ENCODE assay signal across 20 cellular contexts in genomic region chr10:106310596-106310995, GRCh38.
A peak's percentile ranks its signal among the peaks of the same experiment; 100 is the strongest.
DNase-seq lines count a peak whose midpoint lies in the region; ATAC-seq, FAIRE-seq and TF ChIP-seq lines count a peak whose summit lies in the region.
"Had no signal": no experiment of that assay in that cellular context is flagged by ENCODE, and none has a peak within 500 bp of the region (broad histone marks: within the 10 kb centered on the region; RNA-seq: fewer than 3 reads in every experiment).

No MANE protein-coding gene starts in this region.

- H3K9me2 ChIP-seq in neural cell (ENCODE audit: insufficient read depth, low read length), result no peaks in the 10 kb centered on the region

- H3K4me1 Mint-ChIP-seq in naive thymus-derived CD4-positive, alpha-beta T cell, result no peaks in the 10 kb centered on the region
- H3K4me1 Mint-ChIP-seq in activated CD8-positive, alpha-beta memory T cell treated with anti-CD3 and anti-CD28 coated beads, Interleukin-2, amount 10 ng/mL, durations not matched to agents 7 days and 5 days, result no peaks in the 10 kb centered on the region

- H2AFZ ChIP-seq in neural cell (ENCODE audit: low read depth, low read length), result no peak overlapping the region

- peaks cover 0 to 5% (median 2%) of the 10 kb centered on the region in 11 donors for H3K9me3 Mint-ChIP-seq in naive thymus-derived CD4-positive, alpha-beta T cell
- peaks cover 4% of the 10 kb centered on the region for H3K9me3 Mint-ChIP-seq in activated CD8-positive, alpha-beta memory T cell treated with anti-CD3 and anti-CD28 coated beads, Interleukin-2, amount 10 ng/mL, durations not matched to agents 7 days and 5 days (ENCODE audit: low read depth)

- CTCF ChIA-PET in naive thymus-derived CD4-positive, alpha-beta T cell (lab: Charles Lee), result no interaction called here
- CTCF ChIA-PET in activated CD8-positive, alpha-beta memory T cell treated with anti-CD3 and anti-CD28 coated beads, Interleukin-2, amount 10 ng/mL, durations not matched to agents 7 days and 5 days (lab: Charles Lee), result no interaction called here

- no peak for FAIRE-seq in RCC 7860 (lab: Jason Lieb, UNC)
- FAIRE-seq: A204.1, GM12878, GM19239, H54 had no signal

- H3K27ac ChIP-seq in neural cell (ENCODE audit: low read length), result peak overlapping the region; percentile 76
- no peak overlapping the region for H3K27ac ChIP-seq in naive thymus-derived CD4-positive, alpha-beta T cell (ENCODE audit: low read depth, low read length)
- H3K27ac ChIP-seq: BLaER1, SJCRH30 had no signal

- no peak overlapping the region for H3K4me3 Mint-ChIP-seq in naive thymus-derived CD4-positive, alpha-beta T cell
- no peak overlapping the region for H3K4me3 Mint-ChIP-seq in activated CD8-positive, alpha-beta memory T cell treated with anti-CD3 and anti-CD28 coated beads, Interleukin-2, amount 10 ng/mL, durations not matched to agents 7 days and 5 days
- H3K4me3 Mint-ChIP-seq: CD8-positive, alpha-beta T cell had no signal

- peaks cover 4% of the 10 kb centered on the region for H3F3A ChIP-seq in neural cell (ENCODE audit: insufficient read depth, low read length, poor library complexity, severe bottlenecking)

- no peaks in the 10 kb centered on the region for H4K20me1 ChIP-seq in neural cell (ENCODE audit: insufficient read depth)
- H4K20me1 ChIP-seq: BLaER1 had no signal

- H3K79me2 ChIP-seq in neural cell (replicated peaks; ENCODE audit: insufficient read depth, low read length), result no peaks in the 10 kb centered on the region

- no peak for TF ChIP-seq CTCF in neural cell (IDR thresholded peaks at IDR 0.05; ENCODE audit: poor library complexity, severe bottlenecking)

- intact Hi-C loops in naive thymus-derived CD4-positive, alpha-beta T cell (cut with micrococcal nuclease), result no loop called here

- peak; percentile 40 for TF ChIP-seq RAD21 in neural cell (conservative IDR thresholded peaks at IDR 0.05)

- TF ChIP-seq EP300 in neural cell (conservative IDR thresholded peaks at IDR 0.05; ENCODE audit: poor library complexity, severe bottlenecking), result peak; percentile 65

- peaks cover 0 to 3% (median 0%) of the 10 kb centered on the region in 5 donors for H3K27me3 Mint-ChIP-seq in naive thymus-derived CD4-positive, alpha-beta T cell
- no peaks in the 10 kb centered on the region for H3K27me3 Mint-ChIP-seq in activated CD8-positive, alpha-beta memory T cell treated with anti-CD3 and anti-CD28 coated beads, Interleukin-2, amount 10 ng/mL, durations not matched to agents 7 days and 5 days

- H3K9ac ChIP-seq in NT2/D1 (ENCODE audit: insufficient read length, low read depth), result no peak overlapping the region
- no peak overlapping the region for H3K9ac ChIP-seq in neural cell (ENCODE audit: low read length)
- H3K9ac ChIP-seq: BLaER1 had no signal

- no peak overlapping the region for H3K4me3 ChIP-seq in NT2/D1 (ENCODE audit: insufficient read length, low read depth)
- H3K4me3 ChIP-seq in neural cell (ENCODE audit: low read length), result peak overlapping the region; percentile 33
- H3K4me3 ChIP-seq in naive thymus-derived CD4-positive, alpha-beta T cell (ENCODE audit: low read length), result no peak overlapping the region
- H3K4me3 ChIP-seq: BLaER1, GM12878, SJCRH30 had no signal

- H3K27me3 ChIP-seq in NT2/D1 (ENCODE audit: insufficient read depth, insufficient read length), result no peaks in the 10 kb centered on the region
- no peaks in the 10 kb centered on the region for H3K27me3 ChIP-seq in neural cell (ENCODE audit: insufficient read depth, low read depth, low read length)
- H3K27me3 ChIP-seq in naive thymus-derived CD4-positive, alpha-beta T cell (ENCODE audit: control insufficient read depth in 2 of 2, insufficient read depth in 2 of 2, low read length in 2 of 2), result no peaks in the 10 kb centered on the region
- H3K27me3 ChIP-seq: BLaER1, SJCRH30 had no signal

- no peaks in the 10 kb centered on the region for H3K4me1 ChIP-seq in NT2/D1 (ENCODE audit: insufficient read depth, insufficient read length)
- no peaks in the 10 kb centered on the region for H3K4me1 ChIP-seq in naive thymus-derived CD4-positive, alpha-beta T cell (ENCODE audit: control insufficient read depth in 2 of 2, insufficient read depth in 2 of 2, low read length in 2 of 2)
- H3K4me1 ChIP-seq: BLaER1, SJCRH30 had no signal

- no peaks in the 10 kb centered on the region for H3K9me3 ChIP-seq in NT2/D1 (ENCODE audit: insufficient read depth, low read length)
- no peaks in the 10 kb centered on the region for H3K9me3 ChIP-seq in neural cell (ENCODE audit: low read length)
- no peaks in the 10 kb centered on the region for H3K9me3 ChIP-seq in naive thymus-derived CD4-positive, alpha-beta T cell (ENCODE audit: control insufficient read depth in 2 of 3, low read length in 3 of 3)
- H3K9me3 ChIP-seq: BLaER1, SJCRH30 had no signal

- H3K27ac Mint-ChIP-seq in naive thymus-derived CD4-positive, alpha-beta T cell, result no peak overlapping the region
- H3K27ac Mint-ChIP-seq in activated CD8-positive, alpha-beta memory T cell treated with anti-CD3 and anti-CD28 coated beads, Interleukin-2, amount 10 ng/mL, durations not matched to agents 7 days and 5 days, result no peak overlapping the region
- H3K27ac Mint-ChIP-seq: CD8-positive, alpha-beta T cell had no signal

- H3K4me2 ChIP-seq in neural cell (ENCODE audit: low read length), result peak overlapping the region; percentile 41
- H3K4me2 ChIP-seq: BLaER1 had no signal

- DNase-seq in ELF-1 (ENCODE audit: low read depth, low spot score) (peak; percentile 6), NT2/D1 (ENCODE audit: low read depth, low spot score) (peak; percentile 30), iPS DF 19.7 (ENCODE audit: low read depth, low spot score) (peak; percentile 30), RCC 7860 (ENCODE audit: low spot score) (no peak)
- no peak for DNase-seq in naive thymus-derived CD4-positive, alpha-beta T cell
- no peak for DNase-seq in activated CD8-positive, alpha-beta memory T cell treated with anti-CD3 and anti-CD28 coated beads, Interleukin-2, amount 10 ng/mL, durations not matched to agents 7 days and 5 days
- DNase-seq: Calu3; CD8-positive, alpha-beta T cell; NCI-H1417 treated with DMSO at 0.1 percent for 48 hours; NCI-H1930; NCI-H2171 treated with DMSO at 0.1 percent for 48 hours; NCI-H446 treated with DMSO at 0.1 percent for 48 hours; SJCRH30 had no signal

- POLR2A ChIA-PET in naive thymus-derived CD4-positive, alpha-beta T cell (lab: Charles Lee), result no interaction called here

- H3K36me3 ChIP-seq in NT2/D1 (ENCODE audit: insufficient read depth, insufficient read length, low read length), result no peaks in the 10 kb centered on the region
- H3K36me3 ChIP-seq in neural cell (ENCODE audit: insufficient read depth, low read length), result no peaks in the 10 kb centered on the region
- H3K36me3 ChIP-seq in naive thymus-derived CD4-positive, alpha-beta T cell (ENCODE audit: control insufficient read depth in 2 of 3, insufficient read depth in 3 of 3, low read length in 3 of 3), result no peaks in the 10 kb centered on the region
- H3K36me3 ChIP-seq: BLaER1, SJCRH30 had no signal

- no peaks in the 10 kb centered on the region for H3K36me3 Mint-ChIP-seq in naive thymus-derived CD4-positive, alpha-beta T cell
- H3K36me3 Mint-ChIP-seq in activated CD8-positive, alpha-beta memory T cell treated with anti-CD3 and anti-CD28 coated beads, Interleukin-2, amount 10 ng/mL, durations not matched to agents 7 days and 5 days, result no peaks in the 10 kb centered on the region
- H3K36me3 Mint-ChIP-seq: CD8-positive, alpha-beta T cell had no signal

- no peak for ATAC-seq in naive thymus-derived CD4-positive, alpha-beta T cell
- no peak for ATAC-seq in GM21737 (IDR thresholded peaks at IDR 0.05; ENCODE audit: unreplicated experiment)
- ATAC-seq in activated CD8-positive, alpha-beta memory T cell treated with anti-CD3 and anti-CD28 coated beads, Interleukin-2, amount 10 ng/mL, durations not matched to agents 7 days and 5 days, result no peak
- ATAC-seq: CD8-positive, alpha-beta T cell; GM12878 had no signal

TF ChIP-seq in neural cell, 6 proteins besides CTCF, POLR2A, EP300 and RAD21:
- TF ChIP-seq SMC3 (conservative IDR thresholded peaks at IDR 0.05; ENCODE audit: poor library complexity) (peak; percentile 34), TAF1 (IDR thresholded peaks at IDR 0.05; ENCODE audit: low read depth) (no peak), REST (IDR thresholded peaks at IDR 0.05; ENCODE audit: borderline replicate concordance) (peak; percentile 58), POLR2AphosphoS5 (IDR thresholded peaks at IDR 0.05) (peak; percentile 32), MXI1 (conservative IDR thresholded peaks at IDR 0.05; ENCODE audit: poor library complexity, severe bottlenecking) (peak; percentile 26)

Comparison
In these comparisons a context has a peak if more than half of its experiments do, and no peak if none do; other contexts are left out.
1. DNase-seq: peak in ELF-1 (single experiment), NT2/D1 (single experiment) and iPS DF 19.7 (single experiment); none in naive thymus-derived CD4-positive, alpha-beta T cell (0 of 9), activated CD8-positive, alpha-beta memory T cell treated with anti-CD3 and anti-CD28 coated beads, Interleukin-2, amount 10 ng/mL, durations not matched to agents 7 days and 5 days (single experiment) and RCC 7860 (single experiment).